ENCODE assay signal across 8 cellular contexts in the genomic region with DNA sequence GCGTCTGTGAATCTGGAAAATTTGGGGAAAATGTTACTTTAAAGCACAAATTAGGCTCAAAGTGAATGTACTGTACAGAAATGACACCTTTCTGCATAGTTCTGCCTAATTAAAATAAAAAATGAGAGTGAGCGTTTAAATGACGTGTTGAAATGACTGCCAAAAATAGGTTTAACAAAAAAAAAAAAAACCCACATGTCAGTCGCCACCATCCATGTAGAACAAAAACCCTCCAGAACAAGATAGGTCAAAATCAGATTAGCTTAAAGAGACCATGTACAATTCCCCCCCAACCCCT. TPM values are rescaled to one million over a fixed set of nuclear protein-coding genes. Genes with fewer than 3 reads are reported as not detected.
DNase-seq lines count a peak whose midpoint lies in the region; TF ChIP-seq lines count a peak whose summit lies in the region.

No MANE protein-coding gene starts in this region.

- H2BK120ac ChIP-seq in mesendoderm (ENCODE audit: low read depth, low read length): no peak overlapping the region

- peaks cover 3% of the 10 kb centered on the region for H3K36me3 Mint-ChIP-seq in activated naive CD4-positive, alpha-beta T cell treated with anti-CD3 and anti-CD28 coated beads, Interleukin-2, amount 50 U/mL, for 24 hours

- TF ChIP-seq POLR2A in vagina (IDR thresholded peaks at IDR 0.05): no peak

- no peaks in the 10 kb centered on the region for H3K27me3 Mint-ChIP-seq in activated naive CD4-positive, alpha-beta T cell treated with anti-CD3 and anti-CD28 coated beads, Interleukin-2, amount 50 U/mL, for 24 hours

- peak overlapping the region; percentile 100 for H3K27ac Mint-ChIP-seq in activated naive CD4-positive, alpha-beta T cell treated with anti-CD3 and anti-CD28 coated beads, Interleukin-2, amount 50 U/mL, for 24 hours

- H3K9me3 ChIP-seq in vagina: no peaks in the 10 kb centered on the region

- H3K9ac ChIP-seq in mesendoderm (ENCODE audit: low read length): peak overlapping the region; percentile 85

- in situ Hi-C loops in astrocyte of the spinal cord (cut with HindIII; ENCODE audit: low sequenced_read_pairs): no loop called here

- H3K27ac ChIP-seq in mesendoderm (ENCODE audit: low read depth, low read length) (peak overlapping the region; percentile 69), vagina (peak overlapping the region; percentile 85)

- no peak for TF ChIP-seq CTCF in astrocyte of the spinal cord (IDR thresholded peaks at IDR 0.05; ENCODE audit: low read depth, low read length)
- no peak for TF ChIP-seq CTCF in vagina (IDR thresholded peaks at IDR 0.05)

- no CpG with 5 or more reads among the region's 4 CpGs for WGBS in mesendoderm (ENCODE audit: extremely low coverage, insufficient coverage, low lambda C conversion rate)

- H3K23ac ChIP-seq in mesendoderm (ENCODE audit: low read length): no peak overlapping the region

- H3K27me3 ChIP-seq in mesendoderm (ENCODE audit: insufficient read depth, low read length, poor library complexity): no peaks in the 10 kb centered on the region
- H3K27me3 ChIP-seq in vagina: no peaks in the 10 kb centered on the region

- peak overlapping the region; percentile 93 for H3K4me2 ChIP-seq in mesendoderm (ENCODE audit: low read length)

- peak overlapping the region; percentile 24 for H3K18ac ChIP-seq in mesendoderm (ENCODE audit: low read length)

- H3K79me2 ChIP-seq in mesendoderm (ENCODE audit: control insufficient read depth, insufficient read depth, low read length): peaks cover 49% of the 10 kb centered on the region

- no peaks in the 10 kb centered on the region for H3K9me3 Mint-ChIP-seq in activated naive CD4-positive, alpha-beta T cell treated with anti-CD3 and anti-CD28 coated beads, Interleukin-2, amount 50 U/mL, for 24 hours

- no peak overlapping the region for H4K8ac ChIP-seq in mesendoderm (ENCODE audit: low read depth, low read length)

- peaks cover 22% of the 10 kb centered on the region for H3K4me1 ChIP-seq in mesendoderm (ENCODE audit: control insufficient read depth, low read depth, low read length)
- peaks cover 53% of the 10 kb centered on the region for H3K4me1 ChIP-seq in vagina

- DNase-seq in activated naive CD4-positive, alpha-beta T cell treated with Interleukin-2 at 50 U/mL for 16 hours: no peak
- DNase-seq in astrocyte of the spinal cord (ENCODE audit: low read depth, low spot score) (no peak), mesendoderm (no peak), vagina (ENCODE audit: extremely low spot score in 2 of 2) (no peak), NCI-H524 treated with DMSO at 0.1 percent for 48 hours (lab: John Stamatoyannopoulos, UW) (no peak), SHP77 treated with DMSO at 0.1 percent for 48 hours (lab: John Stamatoyannopoulos, UW) (no peak), CD1c-positive myeloid dendritic cell (ENCODE audit: extremely low spot score) (no peak)

- peaks cover 46% of the 10 kb centered on the region for H3K4me1 Mint-ChIP-seq in activated naive CD4-positive, alpha-beta T cell treated with anti-CD3 and anti-CD28 coated beads, Interleukin-2, amount 50 U/mL, for 24 hours

- H2BK15ac ChIP-seq in mesendoderm (replicated peaks; ENCODE audit: low read depth): no peak overlapping the region

- no peak overlapping the region for H2BK5ac ChIP-seq in mesendoderm (ENCODE audit: low read length)

- H3K4me3 ChIP-seq in astrocyte of the spinal cord (ENCODE audit: low read depth, low read length): peak overlapping the region; percentile 80
- peak overlapping the region; percentile 79 for H3K4me3 ChIP-seq in mesendoderm (ENCODE audit: low read length)
- H3K4me3 ChIP-seq in vagina: peak overlapping the region; percentile 79

- intact Hi-C loops in vagina (cut with DNase I): no loop called here

- H3K4ac ChIP-seq in mesendoderm (ENCODE audit: low read depth, low read length): peak overlapping the region; percentile 46

- H4K5ac ChIP-seq in mesendoderm (ENCODE audit: low read length): no peak overlapping the region

- H3K79me1 ChIP-seq in mesendoderm (ENCODE audit: low read length): peaks cover 23% of the 10 kb centered on the region

- H3K36me3 ChIP-seq in mesendoderm (ENCODE audit: control insufficient read depth, insufficient read depth, low read length) (peaks cover 2% of the 10 kb centered on the region), vagina (peaks cover 0 to 2% of the 10 kb centered on the region in 2 donors)

- H3K56ac ChIP-seq in mesendoderm (ENCODE audit: low read length): peak overlapping the region; percentile 93

- no peak overlapping the region for H2AK5ac ChIP-seq in mesendoderm (ENCODE audit: low read length)

- peak overlapping the region; percentile 100 for H3K4me3 Mint-ChIP-seq in activated naive CD4-positive, alpha-beta T cell treated with anti-CD3 and anti-CD28 coated beads, Interleukin-2, amount 50 U/mL, for 24 hours

RNA-seq across cellular contexts. Expression of gene PARP1, which starts 0.7 kb away (rescaled TPM):
- 277 TPM for polyA plus RNA-seq in mesendoderm (2013, experiment 1 of 2)
- polyA plus RNA-seq in mesendoderm (2013, experiment 2 of 2): 282 TPM
- 64.6 TPM for total RNA-seq in vagina
